1 cellular context compared by ENCODE assay signal in genomic region chr19:23395041-23395721, GRCh38.
TF ChIP-seq lines count a peak whose summit lies in the region.

Gene ZNF91 (minus strand): TSS chr19:23395471. CDS start chr19:23395354, 117 bp downstream.

TF ChIP-seq in K562, 482 proteins besides CTCF, POLR2A, EP300 and RAD21 (continued from another document and continues in another):
- TF ChIP-seq CEBPZ (IDR thresholded peaks at IDR 0.05; ENCODE audit: borderline replicate concordance, low read depth, low read length): peak; percentile 20; the same call in 1 of the 2 replicates
- TF ChIP-seq HDAC8 (tag; IDR thresholded peaks at IDR 0.05): no peak
- TF ChIP-seq POLR2H (tag; IDR thresholded peaks at IDR 0.05; ENCODE audit: low read depth): 0 out of 2 replicates have a peak, but pooled peaks have one; percentile 48
- peak; percentile 79 for TF ChIP-seq ZFX (CRISPR knock-in tag; IDR thresholded peaks at IDR 0.05)
- TF ChIP-seq HDAC1 (IDR thresholded peaks at IDR 0.05): no peak
- no peak for TF ChIP-seq GTF2B (IDR thresholded peaks at IDR 0.05; ENCODE audit: extremely low read depth, insufficient read length)
- no peak for TF ChIP-seq ZNF655 (CRISPR knock-in tag; IDR thresholded peaks at IDR 0.05)
- TF ChIP-seq ETV1 (tag; conservative IDR thresholded peaks at IDR 0.05; ENCODE audit: low read depth): no peak
- no peak for TF ChIP-seq RBM17 (IDR thresholded peaks at IDR 0.05; ENCODE audit: borderline replicate concordance, low read depth, low read length)
- TF ChIP-seq HOMEZ (CRISPR knock-in tag; IDR thresholded peaks at IDR 0.05): no peak
- TF ChIP-seq SMARCB1 (IDR thresholded peaks at IDR 0.05; ENCODE audit: insufficient read length, low read depth): no peak
- TF ChIP-seq POLR2G (IDR thresholded peaks at IDR 0.05; ENCODE audit: low read depth, low read length): peak; percentile 75
- TF ChIP-seq NFRKB (IDR thresholded peaks at IDR 0.05; ENCODE audit: low read depth): no peak
- TF ChIP-seq MEIS2 (IDR thresholded peaks at IDR 0.05; ENCODE audit: partially characterized antibody): peak; percentile 35
- TF ChIP-seq MBD2 (IDR thresholded peaks at IDR 0.05; ENCODE audit: borderline replicate concordance, low read depth): 0 out of 2 replicates have a peak, but pooled peaks have one; percentile 35
- TF ChIP-seq BDP1 (IDR thresholded peaks at IDR 0.05; ENCODE audit: insufficient read depth, insufficient read length): no peak
- TF ChIP-seq ADNP (tag; IDR thresholded peaks at IDR 0.05): no peak
- no peak for TF ChIP-seq ZNF318 (IDR thresholded peaks at IDR 0.05; ENCODE audit: borderline replicate concordance in 1 of 2, low read depth in 1 of 2)
- no peak for TF ChIP-seq E2F3 (CRISPR knock-in tag; IDR thresholded peaks at IDR 0.05)
- no peak for TF ChIP-seq RFX1 (IDR thresholded peaks at IDR 0.05)
- no peak for TF ChIP-seq BRCA1 (IDR thresholded peaks at IDR 0.05)
- TF ChIP-seq BRCA1 (CRISPR knock-in tag; IDR thresholded peaks at IDR 0.05): no peak
- no peak for TF ChIP-seq ZNF511 (CRISPR knock-in tag; IDR thresholded peaks at IDR 0.05)
- peak; percentile 59 for TF ChIP-seq NFYB (IDR thresholded peaks at IDR 0.05; ENCODE audit: extremely low read depth, insufficient read length)
- TF ChIP-seq ZNF408 (CRISPR knock-in tag; IDR thresholded peaks at IDR 0.05; ENCODE audit: low read depth): no peak
- TF ChIP-seq HOXB6 (CRISPR knock-in tag; IDR thresholded peaks at IDR 0.05; ENCODE audit: borderline replicate concordance): no peak
- peak; percentile 77 for TF ChIP-seq RBFOX2 (IDR thresholded peaks at IDR 0.05; ENCODE audit: low read depth, low read length)
- TF ChIP-seq ZNF407 (IDR thresholded peaks at IDR 0.05; ENCODE audit: low read depth): no peak
